11 cellular contexts compared by ENCODE assay signal in genomic region chr1:223770621-223771315, GRCh38. TPM values are rescaled to one million over a fixed set of nuclear protein-coding genes. Genes with fewer than 3 reads are reported as not detected.
DNase-seq lines count a peak whose midpoint lies in the region; ATAC-seq and TF ChIP-seq lines count a peak whose summit lies in the region.
"Had no signal": no experiment of that assay in that cellular context is flagged by ENCODE, and none has a peak within 500 bp of the region (broad histone marks: within the 10 kb centered on the region; RNA-seq: fewer than 3 reads in every experiment).

No MANE protein-coding gene starts in this region.

- POLR2A ChIA-PET in AG04450 (lab: Yijun Ruan, JAX), result interaction anchor here (0.7 to 1.9 kb wide), 2 partner anchors 55 to 69 kb away, joined by 3 to 6 read pairs; no protein-coding TSS in a partner anchor

- H3K9me3 ChIP-seq in AG04450 (ENCODE audit: control insufficient read depth, insufficient read depth, low read length) (no peaks in the 10 kb centered on the region), SJCRH30 (replicated peaks) (no peaks in the 10 kb centered on the region), esophagus muscularis mucosa (no peaks in the 10 kb centered on the region)

- CTCF ChIA-PET in AG04450 (lab: Charles Lee), result interaction anchor here (0.7 to 1.2 kb wide), 3 partner anchors 21 to 72 kb away, joined by 3 to 9 read pairs (median 5); no protein-coding TSS in a partner anchor

- DNase-seq in AG04450 (ENCODE audit: low read depth, low spot score), result no peak
- no peak for DNase-seq in SJCRH30
- no peak for DNase-seq in esophagus muscularis mucosa (ENCODE audit: extremely low spot score)
- no peak for DNase-seq in stimulated activated naive CD4-positive, alpha-beta T cell treated with Interleukin-2 at 50 U/mL for 16 hours (lab: John Stamatoyannopoulos, UW)
- no peak for DNase-seq in COLO829 (ENCODE audit: low spot score)
- no peak for DNase-seq in Kasumi-1 (lab: John Stamatoyannopoulos, UW)
- DNase-seq: NCI-H187 treated with DMSO at 0.1 percent for 48 hours, OCI-M1 had no signal

- TF ChIP-seq CTCF in AG04450 (IDR thresholded peaks at IDR 0.05; ENCODE audit: low read depth, low read length), result no peak
- no peak for TF ChIP-seq CTCF in esophagus muscularis mucosa (IDR thresholded peaks at IDR 0.05)

- no peak overlapping the region for H3K9ac ChIP-seq in rectal smooth muscle tissue (ENCODE audit: low read length)

- H3K27me3 ChIP-seq in AG04450 (ENCODE audit: control insufficient read depth, insufficient read depth, low read length), result no peaks in the 10 kb centered on the region
- H3K27me3 ChIP-seq in SJCRH30, result no peaks in the 10 kb centered on the region
- H3K27me3 ChIP-seq in esophagus muscularis mucosa, result no peaks in the 10 kb centered on the region
- no peaks in the 10 kb centered on the region for H3K27me3 ChIP-seq in rectal smooth muscle tissue (ENCODE audit: control insufficient read depth, insufficient read depth, low read length)

- ATAC-seq in HG03159 (IDR thresholded peaks at IDR 0.05; ENCODE audit: unreplicated experiment), result no peak

- no peak for TF ChIP-seq EP300 in esophagus muscularis mucosa (IDR thresholded peaks at IDR 0.05)

- H3K4me1 ChIP-seq in SJCRH30, result peaks cover 26% of the 10 kb centered on the region
- H3K4me1 ChIP-seq in esophagus muscularis mucosa, result peaks cover 27 to 44% (median 33%) of the 10 kb centered on the region in 4 donors
- peaks cover 3% of the 10 kb centered on the region for H3K4me1 ChIP-seq in rectal smooth muscle tissue (ENCODE audit: control insufficient read depth, insufficient read depth, low read length)

- peak overlapping the region; percentile 84 for H3K27ac ChIP-seq in AG04450 (ENCODE audit: low read depth, low read length)
- H3K27ac ChIP-seq in SJCRH30, result peak overlapping the region; percentile 82
- peak overlapping the region; percentile 59 to 76 (median 68) for H3K27ac ChIP-seq in esophagus muscularis mucosa (replicated peaks in 1 of 4)
- peak overlapping the region; percentile 42 for H3K27ac ChIP-seq in rectal smooth muscle tissue (ENCODE audit: low read depth, low read length)
- H3K27ac ChIP-seq: VCaP had no signal

- peaks cover 63% of the 10 kb centered on the region for H3K36me3 ChIP-seq in SJCRH30
- peaks cover 47 to 82% (median 71%) of the 10 kb centered on the region in 4 donors for H3K36me3 ChIP-seq in esophagus muscularis mucosa
- peaks cover 23% of the 10 kb centered on the region for H3K36me3 ChIP-seq in rectal smooth muscle tissue (ENCODE audit: control insufficient read depth, insufficient read depth, low read length)

- 96% methylated on average over 9 of the region's 9 CpGs for WGBS in esophagus muscularis mucosa

- intact Hi-C loops in esophagus muscularis mucosa (cut with DNase I), result loop anchor here (10.0 kb wide), 1 partner anchor 74 kb away; the partner anchor contains the start of gene TP53BP2

- H3K4me3 ChIP-seq in AG04450 (ENCODE audit: low read depth, low read length) (no peak overlapping the region), SJCRH30 (no peak overlapping the region), esophagus muscularis mucosa (no peak overlapping the region), rectal smooth muscle tissue (ENCODE audit: low read length) (no peak overlapping the region)

- no peak for TF ChIP-seq POLR2A in esophagus muscularis mucosa (IDR thresholded peaks at IDR 0.05; ENCODE audit: low read depth)

RNA-seq across cellular contexts. Expression of gene CAPN2, which starts 58.4 kb away (rescaled TPM):
- polyA plus RNA-seq in AG04450 (2011; rRNA removed), result 417 and 433 TPM in 2 replicates
- 355 and 396 TPM in 2 replicates for polyA minus RNA-seq in AG04450 (2011; rRNA and poly(A)+ RNA removed)
- 163 and 172 TPM in 2 replicates for total RNA-seq in SJCRH30 (2014; rRNA removed; shearing (Covaris generic))
- 100 to 1,000 TPM in 3 of 4 donors, 10 to 100 TPM in 1; 91.9 to 231 (median 161) TPM for total RNA-seq in esophagus muscularis mucosa
